In the genomic region with DNA sequence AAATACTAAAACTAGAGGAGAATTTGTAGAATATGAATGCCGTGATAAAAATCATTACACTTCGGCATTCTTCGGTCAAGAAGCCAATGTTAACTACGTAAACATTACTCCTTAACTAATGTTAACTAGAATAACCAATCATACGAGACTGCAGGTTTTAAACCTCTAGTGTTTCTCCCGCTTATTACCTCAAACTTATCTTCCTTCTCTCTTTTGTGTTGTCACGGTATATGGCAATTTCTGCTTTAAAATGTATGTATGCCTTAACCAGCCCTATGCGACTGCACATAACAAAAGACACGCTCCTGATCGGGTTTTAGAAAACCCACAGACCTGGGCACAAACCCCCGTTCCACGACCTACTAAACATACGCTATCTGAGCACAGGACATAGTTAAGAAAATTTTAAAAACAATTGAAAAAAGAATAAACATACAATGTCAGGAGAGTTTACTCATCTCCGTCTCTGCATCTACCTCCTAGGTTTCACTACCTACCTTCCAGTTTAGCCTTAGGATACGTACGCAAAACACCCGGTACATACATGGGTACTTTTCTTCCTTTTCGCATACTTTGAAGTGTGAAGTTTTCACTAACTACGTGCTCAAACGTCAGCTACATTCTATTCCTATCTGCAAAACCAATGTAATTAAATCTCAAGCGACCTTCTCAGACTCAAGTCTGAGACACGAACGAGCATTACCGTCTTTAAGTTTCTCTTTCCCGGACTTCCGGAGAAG, we compare ENCODE assay signal across 8 cellular contexts.
DNase-seq lines count a peak whose midpoint lies in the region; ATAC-seq and TF ChIP-seq lines count a peak whose summit lies in the region.

No MANE protein-coding gene starts in this region.

- peaks cover 54% of the 10 kb centered on the region for H4K20me1 ChIP-seq in BLaER1

- DNase-seq in SIG-M5 treated with dmso at 0.1 percent for 504 hours (lab: John Stamatoyannopoulos, UW; ENCODE audit: unreplicated experiment) (peak; percentile 43), epithelial cell of esophagus (ENCODE audit: low read depth) (no peak)

- TF ChIP-seq CTCF in epithelial cell of esophagus (IDR thresholded peaks at IDR 0.05; ENCODE audit: insufficient read depth, low read depth, low read length, missing control alignments) (no peak), neutrophil (IDR thresholded peaks at IDR 0.05) (no peak)

- ATAC-seq in GM21825 (IDR thresholded peaks at IDR 0.05; ENCODE audit: unreplicated experiment) (peak; percentile 0), HG03520 (IDR thresholded peaks at IDR 0.05; ENCODE audit: unreplicated experiment) (no peak), HG02678 (IDR thresholded peaks at IDR 0.05; ENCODE audit: unreplicated experiment) (no peak), HG02885 (IDR thresholded peaks at IDR 0.05; ENCODE audit: poor library complexity, unreplicated experiment) (no peak)

- H3K9me3 ChIP-seq in BLaER1 (no peaks in the 10 kb centered on the region), neutrophil (no peaks in the 10 kb centered on the region)

- peaks cover 32% of the 10 kb centered on the region for H3K36me3 ChIP-seq in BLaER1
- peaks cover 20% of the 10 kb centered on the region for H3K36me3 ChIP-seq in neutrophil

- H3K4me1 ChIP-seq in BLaER1, result peaks cover 35% of the 10 kb centered on the region
- peaks cover 73 to 74% of the 10 kb centered on the region in 2 experiments for H3K4me1 ChIP-seq in neutrophil (ENCODE audit: control insufficient read depth in 1 of 2, insufficient read depth in 1 of 2, low read depth in 1 of 2, low read length in 1 of 2)

- peak overlapping the region; percentile 87 for H3K4me2 ChIP-seq in BLaER1

- H3K27me3 ChIP-seq in BLaER1, result no peaks in the 10 kb centered on the region
- H3K27me3 ChIP-seq in neutrophil, result no peaks in the 10 kb centered on the region

- peak overlapping the region; percentile 99 for H3K9ac ChIP-seq in BLaER1

- H3K27ac ChIP-seq in BLaER1 (peak overlapping the region; percentile 100), neutrophil (peak overlapping the region; percentile 95)

- peak overlapping the region; percentile 93 for H3K4me3 ChIP-seq in BLaER1
- H3K4me3 ChIP-seq in epithelial cell of esophagus (ENCODE audit: low read length), result peak overlapping the region; percentile 63
- H3K4me3 ChIP-seq in neutrophil (ENCODE audit: low read depth in 1 of 2, low read length in 1 of 2), result peak overlapping the region; percentile 91 to 92
